Comparison of ENCODE assay signal across 1 cellular context in genomic region chr1:1035291-1035931, GRCh38.
A peak's percentile ranks its signal among the peaks of the same experiment; 100 is the strongest.
TF ChIP-seq lines count a peak whose summit lies in the region.

No MANE protein-coding gene starts in this region.

TF ChIP-seq in H1, 55 proteins besides CTCF, POLR2A, EP300 and RAD21:
- TF ChIP-seq CHD1 (IDR thresholded peaks at IDR 0.05; ENCODE audit: low read depth, low read length) (no peak), TCF12 (IDR thresholded peaks at IDR 0.05; ENCODE audit: low read depth, low read length) (no peak), CHD2 (IDR thresholded peaks at IDR 0.05; ENCODE audit: low read length) (no peak), TAF7 (optimal IDR thresholded peaks at IDR 0.05; ENCODE audit: borderline replicate concordance, low read depth, low read length) (no peak), BCL11A (IDR thresholded peaks at IDR 0.05; ENCODE audit: low read depth in 2 of 2, low read length in 2 of 2) (no peak), USF2 (IDR thresholded peaks at IDR 0.05; ENCODE audit: low read length) (no peak), GTF2F1 (IDR thresholded peaks at IDR 0.05; ENCODE audit: borderline replicate concordance, low read depth, low read length) (no peak), EZH2 (IDR thresholded peaks at IDR 0.05; ENCODE audit: low read depth, low read length, severe bottlenecking) (peak; percentile 4)
